ENCODE assay signal across 3 cellular contexts in the genomic region with DNA sequence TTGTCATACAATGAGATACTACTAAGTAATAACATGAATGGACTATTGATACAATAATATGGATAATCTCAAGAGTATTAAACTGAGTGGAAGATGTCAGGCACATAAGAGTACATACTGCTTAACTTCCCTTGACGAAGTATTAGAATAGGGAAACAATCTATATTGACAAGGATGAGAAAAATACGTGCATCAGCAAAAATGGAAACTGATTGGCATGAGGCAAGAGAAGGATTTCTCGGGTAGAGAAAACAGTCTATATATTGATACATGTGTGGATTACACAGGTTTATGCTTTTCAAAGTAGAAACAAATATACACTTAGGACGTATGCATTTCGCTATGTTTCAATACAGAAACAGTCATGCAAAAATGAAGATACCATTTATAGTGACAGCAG.
TF ChIP-seq lines count a peak whose summit lies in the region.

No MANE protein-coding gene starts in this region.

TF ChIP-seq in HepG2, 621 proteins besides CTCF, POLR2A, EP300 and RAD21:
- peak; percentile 69 to 83 for TF ChIP-seq MAFK (conservative IDR thresholded peaks at IDR 0.05 in 1 of 2, IDR thresholded peaks at IDR 0.05 in 1 of 2; ENCODE audit: low read length in 2 of 2)
- peak; percentile 61 for TF ChIP-seq MAFF (IDR thresholded peaks at IDR 0.05; ENCODE audit: low read depth, low read length)
- TF ChIP-seq MIER3 (CRISPR knock-in tag; IDR thresholded peaks at IDR 0.05; ENCODE audit: borderline replicate concordance): no peak

TF ChIP-seq in A549, 52 proteins besides CTCF, POLR2A, EP300 and RAD21:
- TF ChIP-seq USF2 (IDR thresholded peaks at IDR 0.05): no peak
- no peak for TF ChIP-seq HEYL (CRISPR knock-in tag; IDR thresholded peaks at IDR 0.05)
- peak; percentile 35 for TF ChIP-seq MAFK (IDR thresholded peaks at IDR 0.05; ENCODE audit: partially characterized antibody)
- TF ChIP-seq SREBF2 (IDR thresholded peaks at IDR 0.05): no peak
- no peak for TF ChIP-seq ZC3H11A (IDR thresholded peaks at IDR 0.05)
- no peak for TF ChIP-seq HDAC2 (IDR thresholded peaks at IDR 0.05)
- no peak for TF ChIP-seq HOXB5 (CRISPR knock-in tag; IDR thresholded peaks at IDR 0.05)

TF ChIP-seq in IMR-90, 13 proteins besides CTCF, POLR2A, EP300 and RAD21:
- TF ChIP-seq MAFK (IDR thresholded peaks at IDR 0.05; ENCODE audit: low read depth, low read length) (0 out of 2 replicates have a peak, but pooled peaks have one; percentile 35), MAZ (IDR thresholded peaks at IDR 0.05; ENCODE audit: borderline replicate concordance, low read depth, low read length) (no peak), USF2 (IDR thresholded peaks at IDR 0.05; ENCODE audit: low read depth, low read length) (no peak), MXI1 (IDR thresholded peaks at IDR 0.05; ENCODE audit: borderline replicate concordance, low read depth, low read length) (no peak)
